ENCODE assay signal across 30 cellular contexts in the genomic region with DNA sequence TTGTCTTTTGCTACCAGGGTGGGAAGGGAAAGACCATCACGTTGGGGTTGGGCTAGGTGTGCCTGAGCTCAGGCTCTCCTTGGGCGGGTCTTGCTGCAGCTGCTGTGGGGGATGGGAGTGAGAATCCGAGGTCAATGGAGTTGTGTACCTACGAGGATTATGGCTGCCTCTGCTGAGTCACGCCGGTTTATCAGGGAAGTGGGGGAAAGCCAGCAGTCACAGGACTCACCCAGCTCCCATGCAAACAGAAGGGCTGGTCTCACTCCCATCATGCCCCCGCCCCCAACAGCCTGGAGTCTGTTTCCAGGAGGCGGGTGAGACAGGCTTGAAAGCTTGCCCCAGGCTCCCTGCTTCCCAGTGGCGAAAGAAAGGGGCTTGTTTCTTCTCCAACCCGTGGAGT.
DNase-seq lines count a peak whose midpoint lies in the region; ATAC-seq and TF ChIP-seq lines count a peak whose summit lies in the region.
"Had no signal": no experiment of that assay in that cellular context is flagged by ENCODE, and none has a peak within 500 bp of the region (broad histone marks: within the 10 kb centered on the region; RNA-seq: fewer than 3 reads in every experiment).

No MANE protein-coding gene starts in this region.

- H3K4me3 Mint-ChIP-seq in Caco-2 (ENCODE audit: unreplicated experiment), result no peak overlapping the region
- no peak overlapping the region for H3K4me3 Mint-ChIP-seq in activated CD4-positive, alpha-beta memory T cell treated with anti-CD3 and anti-CD28 coated beads for 36 hours
- H3K4me3 Mint-ChIP-seq: CD8-positive, alpha-beta memory T cell; H9; memory B cell; neural crest cell; stimulated activated naive CD8-positive, alpha-beta T cell treated with anti-CD3 and anti-CD28 coated beads, Interleukin-15, Interleukin-2, amounts not matched to agents 100 ng/mL and 50 ng/mL, for 24 hours had no signal

- TF ChIP-seq POLR2A in spleen (IDR thresholded peaks at IDR 0.05), result no peak

- POLR2A ChIA-PET in Caco-2 (lab: Charles Lee), result no interaction called here
- POLR2A ChIA-PET in activated CD4-positive, alpha-beta memory T cell treated with anti-CD3 and anti-CD28 coated beads for 36 hours (lab: Charles Lee), result interaction anchor here (0.6 kb wide), 1 partner anchor 164 kb away, joined by 3 read pairs; no protein-coding TSS in a partner anchor

- H3K4me3 ChIP-seq in Caco-2 (ENCODE audit: low read depth, low read length) (no peak overlapping the region), spleen (no peak overlapping the region)
- H3K4me3 ChIP-seq: coronary artery, Peyer's patch, SK-N-MC, uterus had no signal

- no TSS peak for BruUV-seq in Caco-2 (replicated peaks; lab: Mats Ljungman, UMichigan)

- H3K9me3 Mint-ChIP-seq in Caco-2 (ENCODE audit: unreplicated experiment), result peaks cover 30% of the 10 kb centered on the region
- peaks cover 32% of the 10 kb centered on the region for H3K9me3 Mint-ChIP-seq in activated CD4-positive, alpha-beta memory T cell treated with anti-CD3 and anti-CD28 coated beads for 36 hours

- H3K27me3 Mint-ChIP-seq in Caco-2 (ENCODE audit: insufficient read depth, unreplicated experiment), result no peaks in the 10 kb centered on the region
- H3K27me3 Mint-ChIP-seq in activated CD4-positive, alpha-beta memory T cell treated with anti-CD3 and anti-CD28 coated beads for 36 hours, result no peaks in the 10 kb centered on the region
- H3K27me3 Mint-ChIP-seq: CD8-positive, alpha-beta memory T cell; memory B cell; stimulated activated naive CD8-positive, alpha-beta T cell treated with anti-CD3 and anti-CD28 coated beads, Interleukin-15, Interleukin-2, amounts not matched to agents 100 ng/mL and 50 ng/mL, for 24 hours had no signal

- WGBS in spleen, 5 donors, result 73 to 89% (median 83%) methylated on average over 10 of the region's 10 CpGs

- H3K36me3 Mint-ChIP-seq in Caco-2 (ENCODE audit: insufficient read depth, unreplicated experiment), result no peaks in the 10 kb centered on the region
- no peaks in the 10 kb centered on the region for H3K36me3 Mint-ChIP-seq in activated CD4-positive, alpha-beta memory T cell treated with anti-CD3 and anti-CD28 coated beads for 36 hours
- H3K36me3 Mint-ChIP-seq: CD8-positive, alpha-beta memory T cell; memory B cell had no signal

- no peaks in the 10 kb centered on the region for H3K4me1 ChIP-seq in Caco-2
- no peaks in the 10 kb centered on the region for H3K4me1 ChIP-seq in spleen
- H3K4me1 ChIP-seq: parathyroid adenoma, Peyer's patch, uterus had no signal

- CTCF ChIA-PET in Caco-2 (lab: Charles Lee), result no interaction called here
- CTCF ChIA-PET in activated CD4-positive, alpha-beta memory T cell treated with anti-CD3 and anti-CD28 coated beads for 36 hours (lab: Charles Lee), result no interaction called here

- H3K9me3 ChIP-seq in Caco-2, result no peaks in the 10 kb centered on the region; the same call in 1 of the 2 replicates
- peaks cover 0 to 50% (median 41%) of the 10 kb centered on the region in 8 donors for H3K9me3 ChIP-seq in spleen
- H3K9me3 ChIP-seq: uterus had no signal

- intact Hi-C loops in Caco-2 (cut with micrococcal nuclease; ENCODE audit: unreplicated experiment), result no loop called here
- intact Hi-C loops in activated CD4-positive, alpha-beta memory T cell treated with anti-CD3 and anti-CD28 coated beads for 36 hours (cut with micrococcal nuclease), result no loop called here
- intact Hi-C loops in spleen (cut with DNase I; ENCODE audit: low total_unique reads), result no loop called here

- H3K27ac Mint-ChIP-seq in Caco-2 (ENCODE audit: unreplicated experiment), result no peak overlapping the region
- H3K27ac Mint-ChIP-seq in activated CD4-positive, alpha-beta memory T cell treated with anti-CD3 and anti-CD28 coated beads for 36 hours, result no peak overlapping the region
- H3K27ac Mint-ChIP-seq: CD8-positive, alpha-beta memory T cell; memory B cell; stimulated activated naive CD8-positive, alpha-beta T cell treated with anti-CD3 and anti-CD28 coated beads, Interleukin-15, Interleukin-2, amounts not matched to agents 100 ng/mL and 50 ng/mL, for 24 hours had no signal

- H3K36me3 ChIP-seq in Caco-2 (ENCODE audit: control insufficient read depth, insufficient read depth, low read length) (no peaks in the 10 kb centered on the region), spleen (no peaks in the 10 kb centered on the region)
- H3K36me3 ChIP-seq: Peyer's patch, uterus had no signal

- H3K27me3 ChIP-seq in Caco-2 (replicated peaks; ENCODE audit: control insufficient read depth, insufficient read depth, low read length) (no peaks in the 10 kb centered on the region), spleen (replicated peaks in 1 of 7) (no peaks in the 10 kb centered on the region)
- H3K27me3 ChIP-seq: Peyer's patch, uterus had no signal

- no peak for ATAC-seq in HG02885 (IDR thresholded peaks at IDR 0.05; ENCODE audit: poor library complexity, unreplicated experiment)
- ATAC-seq: left lobe of liver, right cardiac atrium had no signal

- no peaks in the 10 kb centered on the region for H3K4me1 Mint-ChIP-seq in Caco-2 (ENCODE audit: low read depth, unreplicated experiment)
- H3K4me1 Mint-ChIP-seq in activated CD4-positive, alpha-beta memory T cell treated with anti-CD3 and anti-CD28 coated beads for 36 hours (ENCODE audit: low read depth), result no peaks in the 10 kb centered on the region
- H3K4me1 Mint-ChIP-seq: CD8-positive, alpha-beta memory T cell; memory B cell; neural crest cell had no signal

- TF ChIP-seq CTCF in Caco-2 (IDR thresholded peaks at IDR 0.05; ENCODE audit: insufficient read depth in 1 of 2, low read depth in 1 of 2, low read length in 1 of 2, severe bottlenecking in 1 of 2, unreplicated experiment in 1 of 2) (no peak), spleen (IDR thresholded peaks at IDR 0.05 in 8 of 11, conservative IDR thresholded peaks at IDR 0.05 in 3 of 11) (no peak)

- H3K27ac ChIP-seq in spleen, result no peak overlapping the region
- H3K27ac ChIP-seq: coronary artery, parathyroid adenoma, Peyer's patch, SK-N-MC, uterus had no signal

- peak; percentile 15 to 58 for DNase-seq in Caco-2
- DNase-seq in HT1080 (ENCODE audit: low read depth), result peak; percentile 58
- peak; percentile 7 for DNase-seq in RPMI7951 (ENCODE audit: low read depth)
- DNase-seq in inferior parietal cortex (ENCODE audit: extremely low spot score), result peak; percentile 1
- no peak for DNase-seq in activated CD4-positive, alpha-beta memory T cell treated with anti-CD3 and anti-CD28 coated beads for 36 hours
- DNase-seq in spleen, result no peak
- DNase-seq: activated CD4-positive, alpha-beta T cell treated with anti-CD3 and anti-CD28 coated beads, Interleukin-2, amount 50 U/mL, for 4 hours; activated gamma-delta T cell treated with Interleukin-2 at 50 U/mL for 16 hours; activated T-cell treated with anti-CD3 and anti-CD28 coated beads, Interleukin-2, amount 50 U/mL, for 48 hours; caudate nucleus; CD8-positive, alpha-beta memory T cell; effector CD8-positive, alpha-beta T cell; H9; IMR-90; NCI-H1092 treated with DMSO at 0.1 percent for 48 hours; NCI-H1694 treated with DMSO at 0.1 percent for 48 hours; NCI-H2171; NCI-H524; Peyer's patch; stimulated activated CD8-positive, alpha-beta memory T cell treated with anti-CD3 and anti-CD28 coated beads, Interleukin-4, amount 100 ng/mL, for 48 hours; uterus had no signal

Comparison
In these comparisons a context has a peak if more than half of its experiments do, and no peak if none do; other contexts are left out.
1. DNase-seq: peak in Caco-2 (2 of 2), HT1080 (single experiment), RPMI7951 (single experiment) and inferior parietal cortex (single experiment); none in activated CD4-positive, alpha-beta memory T cell treated with anti-CD3 and anti-CD28 coated beads for 36 hours (single experiment) and spleen (single experiment).